Comparison of ENCODE assay signal across 11 cellular contexts in the genomic region with DNA sequence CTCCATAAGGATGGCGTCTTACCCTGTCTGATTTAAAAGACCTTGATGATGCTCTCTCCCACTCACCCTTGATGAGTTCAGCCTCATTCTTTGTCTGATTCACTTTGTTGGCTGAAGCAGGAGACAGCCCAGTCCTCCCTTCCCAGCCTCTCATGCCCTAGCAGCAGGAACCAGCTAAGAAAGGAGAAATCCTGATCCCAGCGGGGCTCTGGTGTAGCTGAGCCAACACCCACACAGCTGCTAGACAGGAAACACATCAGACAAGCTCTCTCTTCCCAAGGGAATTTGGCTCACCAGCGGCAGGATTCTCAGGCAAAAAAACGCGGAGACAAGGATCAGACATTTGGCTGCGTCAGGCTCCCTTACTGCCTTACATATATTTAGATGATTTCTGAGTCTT.
DNase-seq lines count a peak whose midpoint lies in the region; ATAC-seq and TF ChIP-seq lines count a peak whose summit lies in the region.
"Had no signal": no experiment of that assay in that cellular context is flagged by ENCODE, and none has a peak within 500 bp of the region (broad histone marks: within the 10 kb centered on the region; RNA-seq: fewer than 3 reads in every experiment).

No MANE protein-coding gene starts in this region.

- TF ChIP-seq CTCF in AG04449 (IDR thresholded peaks at IDR 0.05; ENCODE audit: insufficient read depth, low read length, missing control alignments) (no peak), coronary artery (IDR thresholded peaks at IDR 0.05) (no peak)

- H3K27ac ChIP-seq in coronary artery (peak overlapping the region; percentile 22 to 27), mesodermal cell (ENCODE audit: low read depth, low read length, severe bottlenecking) (peak overlapping the region; percentile 6)
- H3K27ac ChIP-seq: C4-2B had no signal

- H3K9me3 ChIP-seq in mesodermal cell (ENCODE audit: control insufficient read depth, low read length), result no peaks in the 10 kb centered on the region

- ATAC-seq in GM21515 (IDR thresholded peaks at IDR 0.05; ENCODE audit: unreplicated experiment), result no peak

- no peaks in the 10 kb centered on the region for H3K4me1 ChIP-seq in mesodermal cell (ENCODE audit: control insufficient read depth, insufficient read depth, low read length, poor library complexity, severe bottlenecking)

- DNase-seq in AG04449 (ENCODE audit: low read depth, low spot score), result peak; percentile 94
- peak; percentile 5 for DNase-seq in NCI-H1092 (lab: John Stamatoyannopoulos, UW)
- DNase-seq in coronary artery (ENCODE audit: low spot score), result peak; percentile 78
- DNase-seq in activated CD4-positive, CD25-positive, alpha-beta regulatory T cell (lab: John Stamatoyannopoulos, UW), result no peak
- no peak for DNase-seq in activated gamma-delta T cell treated with Interleukin-2 at 50 U/mL for 16 hours
- no peak for DNase-seq in NCI-H128 (lab: John Stamatoyannopoulos, UW; ENCODE audit: unreplicated experiment)
- DNase-seq: activated effector memory CD4-positive, alpha-beta T cell treated with Interleukin-2 at 50 U/mL for 16 hours; T-helper 2 cell had no signal

- CTCF ChIA-PET in AG04449 (lab: Yijun Ruan, JAX), result interaction anchor here (0.9 to 1.2 kb wide), 2 partner anchors 9 to 17 kb away, joined by 3 read pairs; no protein-coding TSS in a partner anchor

- 73 to 100% methylated on average over 1 to 3 of the region's 6 CpGs for WGBS in mesodermal cell (ENCODE audit: insufficient coverage in 2 of 2), 2 experiments

- POLR2A ChIA-PET in AG04449 (lab: Yijun Ruan, JAX), result interaction anchor here (2.1 kb wide), 1 partner anchor 46 kb away, joined by 11 read pairs; no protein-coding TSS in a partner anchor

- H3K4me3 ChIP-seq in AG04449 (ENCODE audit: low read depth, low read length), result no peak overlapping the region
- H3K4me3 ChIP-seq in coronary artery, result no peak overlapping the region
- no peak overlapping the region for H3K4me3 ChIP-seq in mesodermal cell (ENCODE audit: extremely low read depth, insufficient read depth, low read length, poor library complexity, severe bottlenecking)

- no peaks in the 10 kb centered on the region for H3K36me3 ChIP-seq in mesodermal cell (ENCODE audit: control insufficient read depth, insufficient read depth, low read length)

Comparison
In these comparisons a context has a peak if more than half of its experiments do, and no peak if none do; other contexts are left out.
1. DNase-seq: peak in AG04449 (single experiment), NCI-H1092 (single experiment) and coronary artery (single experiment); none in activated CD4-positive, CD25-positive, alpha-beta regulatory T cell (0 of 4), activated gamma-delta T cell treated with Interleukin-2 at 50 U/mL for 16 hours (single experiment) and NCI-H128 (single experiment).